In genomic region chr4:27176400-27176799, GRCh38 we compare ENCODE assay signal across 8 cellular contexts.
DNase-seq lines count a peak whose midpoint lies in the region; ATAC-seq and TF ChIP-seq lines count a peak whose summit lies in the region.

No MANE protein-coding gene starts in this region.

- CTCF ChIA-PET in Calu3 (lab: Charles Lee): interaction anchor here (0.6 to 1.0 kb wide), 2 partner anchors 140 to 142 kb away, joined by 6 to 11 read pairs; no protein-coding TSS in a partner anchor

- H3K36me3 Mint-ChIP-seq in Calu3 (ENCODE audit: insufficient read depth, unreplicated experiment): no peaks in the 10 kb centered on the region

- ATAC-seq in left ventricle myocardium superior (peak; percentile 43), aorta (ENCODE audit: low FRiP score) (peak; percentile 82), GM19463 (IDR thresholded peaks at IDR 0.05; ENCODE audit: unreplicated experiment) (no peak), GM21737 (IDR thresholded peaks at IDR 0.05; ENCODE audit: unreplicated experiment) (no peak)

- H3K27me3 ChIP-seq in SJCRH30 (no peaks in the 10 kb centered on the region), aorta (ENCODE audit: control insufficient read depth in 1 of 2, insufficient read depth in 2 of 2, low read length in 1 of 2) (no peaks in the 10 kb centered on the region)

- intact Hi-C loops in Calu3 (cut with micrococcal nuclease; ENCODE audit: unreplicated experiment) (loop anchor here (1.0 to 2.0 kb wide), 3 partner anchors 80 to 142 kb away; no protein-coding TSS in a partner anchor), left ventricle myocardium superior (cut with micrococcal nuclease) (no loop called here), aorta (cut with DNase I) (loop anchor here (2.0 to 5.0 kb wide), 2 partner anchors 141 to 142 kb away; no protein-coding TSS in a partner anchor)

- H3K27me3 Mint-ChIP-seq in Calu3 (ENCODE audit: unreplicated experiment): no peaks in the 10 kb centered on the region

- peaks cover 15% of the 10 kb centered on the region for H3K4me1 Mint-ChIP-seq in Calu3 (ENCODE audit: low read depth, unreplicated experiment)

- H3K36me3 ChIP-seq in SJCRH30 (no peaks in the 10 kb centered on the region), aorta (ENCODE audit: control insufficient read depth in 1 of 2, insufficient read depth in 2 of 2, low read length in 1 of 2) (no peaks in the 10 kb centered on the region)

- DNase-seq in Calu3: peak; percentile 53
- peak; percentile 14 for DNase-seq in Jurkat, Clone E6-1 (ENCODE audit: low read depth, low spot score)
- peak; percentile 33 to 53 for DNase-seq in SJCRH30
- no peak for DNase-seq in left ventricle myocardium superior
- DNase-seq in aorta: no peak
- no peak for DNase-seq in HCEC 1CT

- H3K27ac ChIP-seq in SJCRH30 (no peak overlapping the region), aorta (ENCODE audit: low read depth in 1 of 2, low read length in 2 of 2) (no peak overlapping the region)

- TF ChIP-seq CTCF in Calu3 (IDR thresholded peaks at IDR 0.05; ENCODE audit: unreplicated experiment): no peak

- BruUV-seq in Calu3 (replicated peaks; lab: Mats Ljungman, UMichigan): no TSS peak

- H3K9me3 Mint-ChIP-seq in Calu3 (ENCODE audit: low read depth, unreplicated experiment): peaks cover 3% of the 10 kb centered on the region

- WGBS in aorta, 2 donors: 10 to 17% methylated on average over 3 of the region's 3 CpGs

- H3K9me3 ChIP-seq in SJCRH30 (replicated peaks) (no peaks in the 10 kb centered on the region), aorta (ENCODE audit: control insufficient read depth, low read length) (no peaks in the 10 kb centered on the region)

- no peak overlapping the region for H3K27ac Mint-ChIP-seq in Calu3 (ENCODE audit: unreplicated experiment)

- H3K4me1 ChIP-seq in SJCRH30: no peaks in the 10 kb centered on the region
- H3K4me1 ChIP-seq in aorta (ENCODE audit: control insufficient read depth in 1 of 2, insufficient read depth in 2 of 2, low read length in 2 of 2): peaks cover 0 to 3% of the 10 kb centered on the region in 2 donors

- no peak overlapping the region for H3K4me3 Mint-ChIP-seq in Calu3 (ENCODE audit: low read depth, unreplicated experiment)

- H3K4me3 ChIP-seq in Jurkat, Clone E6-1 (ENCODE audit: low read length): no peak overlapping the region
- H3K4me3 ChIP-seq in SJCRH30: no peak overlapping the region
- no peak overlapping the region for H3K4me3 ChIP-seq in aorta (ENCODE audit: low read length in 2 of 2)

Comparison
In these comparisons a context has a peak if more than half of its experiments do, and no peak if none do; other contexts are left out.
1. DNase-seq: peak in Calu3 (single experiment), Jurkat, Clone E6-1 (single experiment) and SJCRH30 (2 of 2); none in left ventricle myocardium superior (single experiment), aorta (0 of 2) and HCEC 1CT (single experiment).
2. ATAC-seq: peak in left ventricle myocardium superior (single experiment) and aorta (single experiment); none in GM19463 (single experiment) and GM21737 (single experiment).